Comparison of ENCODE assay signal across 15 cellular contexts in the genomic region with DNA sequence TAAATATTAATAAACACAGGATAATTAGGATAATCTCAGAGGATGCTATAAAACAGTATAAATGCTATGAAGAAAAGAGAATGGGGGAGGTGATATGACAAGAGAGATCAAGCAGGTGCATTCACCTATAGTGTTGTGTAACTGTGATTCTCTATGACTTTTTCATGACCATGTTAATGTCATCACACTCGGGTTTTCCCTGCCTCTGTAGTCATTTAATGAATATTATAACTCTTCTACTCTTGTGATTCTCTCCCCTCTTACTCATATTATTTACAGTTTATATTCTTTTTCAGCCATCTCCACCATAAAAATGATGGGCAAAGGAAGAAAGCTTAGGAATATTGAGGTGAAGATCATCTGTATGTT.
"Had no signal": no experiment of that assay in that cellular context is flagged by ENCODE, and none has a peak within 500 bp of the region (broad histone marks: within the 10 kb centered on the region; RNA-seq: fewer than 3 reads in every experiment).

No MANE protein-coding gene starts in this region.

- H3K27ac ChIP-seq: left lung, SJCRH30, testis, upper lobe of right lung had no signal

- H3K27me3 ChIP-seq: left lung, SJCRH30, testis, upper lobe of right lung had no signal

- H3K4me3 ChIP-seq: left lung, SJCRH30, testis, upper lobe of right lung had no signal

- H3K36me3 Mint-ChIP-seq: naive thymus-derived CD8-positive, alpha-beta T cell had no signal

- H3K36me3 ChIP-seq: left lung, SJCRH30, upper lobe of right lung had no signal

- H3K27me3 Mint-ChIP-seq: activated naive CD8-positive, alpha-beta T cell treated with anti-CD3 and anti-CD28 coated beads, Interleukin-2, amount 10 ng/mL, durations not matched to agents 7 days and 5 days; naive thymus-derived CD8-positive, alpha-beta T cell; stimulated activated naive CD8-positive, alpha-beta T cell treated with anti-CD3 and anti-CD28 coated beads, Interleukin-15, Interleukin-2, amounts not matched to agents 100 ng/mL and 50 ng/mL, for 24 hours had no signal

- H3K4me3 Mint-ChIP-seq: activated naive CD8-positive, alpha-beta T cell treated with anti-CD3 and anti-CD28 coated beads, Interleukin-2, amount 10 ng/mL, durations not matched to agents 7 days and 5 days; naive thymus-derived CD8-positive, alpha-beta T cell; stimulated activated naive CD8-positive, alpha-beta T cell treated with anti-CD3 and anti-CD28 coated beads, Interleukin-15, Interleukin-2, amounts not matched to agents 100 ng/mL and 50 ng/mL, for 24 hours; T-helper 2 cell treated with Interferon-gamma antibody and Interleukin-4, amounts not matched to agents 5 μg/mL and 100 μg/mL, for 36 hours had no signal

- H3K9me3 Mint-ChIP-seq: naive thymus-derived CD8-positive, alpha-beta T cell; stimulated activated naive CD8-positive, alpha-beta T cell treated with anti-CD3 and anti-CD28 coated beads, Interleukin-15, Interleukin-2, amounts not matched to agents 100 ng/mL and 50 ng/mL, for 24 hours; T-helper 2 cell treated with Interferon-gamma antibody and Interleukin-4, amounts not matched to agents 5 μg/mL and 100 μg/mL, for 36 hours had no signal

- FAIRE-seq: keratinocyte had no signal

- ATAC-seq: left lung; naive thymus-derived CD8-positive, alpha-beta T cell; upper lobe of right lung had no signal

- H3K27ac Mint-ChIP-seq: activated naive CD8-positive, alpha-beta T cell treated with anti-CD3 and anti-CD28 coated beads, Interleukin-2, amount 10 ng/mL, durations not matched to agents 7 days and 5 days; stimulated activated naive CD8-positive, alpha-beta T cell treated with anti-CD3 and anti-CD28 coated beads, Interleukin-15, Interleukin-2, amounts not matched to agents 100 ng/mL and 50 ng/mL, for 24 hours; T-helper 2 cell treated with Interferon-gamma antibody and Interleukin-4, amounts not matched to agents 5 μg/mL and 100 μg/mL, for 36 hours had no signal

- H3K4me1 ChIP-seq: SJCRH30, testis, upper lobe of right lung had no signal

- H3K9me3 ChIP-seq: left lung, SJCRH30, testis, upper lobe of right lung had no signal

- DNase-seq: activated CD4-positive, alpha-beta T cell treated with anti-CD3 and anti-CD28 coated beads, Interleukin-2, amount 50 U/mL, for 4 hours; activated CD4-positive, CD25-positive, alpha-beta regulatory T cell; activated gamma-delta T cell treated with Interleukin-2 at 50 U/mL for 16 hours; activated naive CD8-positive, alpha-beta T cell treated with anti-CD3 and anti-CD28 coated beads, Interleukin-2, amount 10 ng/mL, durations not matched to agents 7 days and 5 days; activated T-cell treated with anti-CD3 and anti-CD28 coated beads, Interleukin-2, amount 50 U/mL, for 48 hours; hippocampal formation; left lung; naive thymus-derived CD8-positive, alpha-beta T cell; SJCRH30; stimulated activated CD4-positive, alpha-beta T cell treated with anti-CD3 and anti-CD28 coated beads, Interleukin-4, amount 100 ng/mL, for 24 hours; testis; upper lobe of right lung had no signal
